Comparison of ENCODE assay signal across 10 cellular contexts in genomic region chr10:3069876-3070275, GRCh38. TPM values are rescaled to one million over a fixed set of nuclear protein-coding genes. Genes with fewer than 3 reads are reported as not detected.
DNase-seq lines count a peak whose midpoint lies in the region; ATAC-seq and TF ChIP-seq lines count a peak whose summit lies in the region.
"Had no signal": no experiment of that assay in that cellular context is flagged by ENCODE, and none has a peak within 500 bp of the region (broad histone marks: within the 10 kb centered on the region; RNA-seq: fewer than 3 reads in every experiment).

No MANE protein-coding gene starts in this region.

- ATAC-seq in CD8-positive, alpha-beta T cell: no peak
- ATAC-seq in activated naive CD8-positive, alpha-beta T cell treated with anti-CD3 and anti-CD28 coated beads, Interleukin-2, amount 50 U/mL, for 24 hours: no peak
- ATAC-seq in natural killer cell: no peak
- ATAC-seq in GM21526 (IDR thresholded peaks at IDR 0.05; ENCODE audit: low FRiP score, unreplicated experiment): no peak

- H4K91ac ChIP-seq in neuronal stem cell (ENCODE audit: low read depth, low read length, poor library complexity): no peak overlapping the region

- no peak overlapping the region for H3K27ac Mint-ChIP-seq in CD8-positive, alpha-beta T cell
- H3K27ac Mint-ChIP-seq in activated naive CD8-positive, alpha-beta T cell treated with anti-CD3 and anti-CD28 coated beads, Interleukin-2, amount 50 U/mL, for 24 hours: peak overlapping the region; percentile 82
- no peak overlapping the region for H3K27ac Mint-ChIP-seq in natural killer cell

- H2BK5ac ChIP-seq in neuronal stem cell (ENCODE audit: low read length): no peak overlapping the region

- POLR2A ChIA-PET in CD8-positive, alpha-beta T cell (lab: Charles Lee): no interaction called here

- H3K4me1 Mint-ChIP-seq in CD8-positive, alpha-beta T cell (ENCODE audit: low read depth): peaks cover 40% of the 10 kb centered on the region
- peaks cover 52% of the 10 kb centered on the region for H3K4me1 Mint-ChIP-seq in activated naive CD8-positive, alpha-beta T cell treated with anti-CD3 and anti-CD28 coated beads, Interleukin-2, amount 50 U/mL, for 24 hours
- peaks cover 44 to 48% of the 10 kb centered on the region in 2 donors for H3K4me1 Mint-ChIP-seq in natural killer cell

- H3K9me3 ChIP-seq in CD8-positive, alpha-beta T cell (ENCODE audit: low read length): no peaks in the 10 kb centered on the region
- H3K9me3 ChIP-seq in neuronal stem cell (replicated peaks in 1 of 2; ENCODE audit: control insufficient read depth in 2 of 2, insufficient read depth in 1 of 2, low read depth in 1 of 2, low read length in 2 of 2): no peaks in the 10 kb centered on the region

- no peak overlapping the region for H2BK120ac ChIP-seq in neuronal stem cell (ENCODE audit: low read depth, low read length)

- no peak for DNase-seq in CD8-positive, alpha-beta T cell
- DNase-seq in HL-60 (ENCODE audit: low read depth in 1 of 2, low spot score in 1 of 2) (no peak), natural killer cell (no peak), NCI-H524 (lab: John Stamatoyannopoulos, UW) (no peak), NCI-H2196 (lab: John Stamatoyannopoulos, UW; ENCODE audit: unreplicated experiment) (no peak), neuronal stem cell (ENCODE audit: low spot score) (no peak)
- no peak for DNase-seq in activated naive CD8-positive, alpha-beta T cell treated with anti-CD3 and anti-CD28 coated beads, Interleukin-2, amount 50 U/mL, for 24 hours
- DNase-seq: NK-92 treated with Interleukin-12 subunit alpha and Interleukin-12 subunit beta, amount 100 ng/mL, for 24 hours; occipital lobe had no signal

- H3K4ac ChIP-seq in neuronal stem cell (ENCODE audit: low read length): no peak overlapping the region

- no peak overlapping the region for H2BK12ac ChIP-seq in neuronal stem cell (ENCODE audit: low read length)

- no peaks in the 10 kb centered on the region for H3K79me1 ChIP-seq in neuronal stem cell (ENCODE audit: low read depth, low read length)

- no peak overlapping the region for H3K4me3 ChIP-seq in CD8-positive, alpha-beta T cell (ENCODE audit: low read depth, low read length)
- H3K4me3 ChIP-seq in HL-60 (replicated peaks; ENCODE audit: insufficient read depth, low read length): 0 out of 2 replicates have a peak overlapping the region, but pooled peaks have one; percentile 4
- H3K4me3 ChIP-seq in neuronal stem cell (ENCODE audit: low read length in 2 of 2): no peak overlapping the region

- no peak overlapping the region for H3K14ac ChIP-seq in neuronal stem cell (ENCODE audit: low read length)

- TF ChIP-seq CTCF in CD8-positive, alpha-beta T cell (IDR thresholded peaks at IDR 0.05): no peak
- TF ChIP-seq CTCF in HL-60 (IDR thresholded peaks at IDR 0.05; ENCODE audit: insufficient read depth, low read length): no peak
- no peak for TF ChIP-seq CTCF in natural killer cell (IDR thresholded peaks at IDR 0.05)

- no peak overlapping the region for H2AFZ ChIP-seq in neuronal stem cell (ENCODE audit: low read length)

- H3K9ac ChIP-seq in neuronal stem cell (ENCODE audit: low read depth, low read length, poor library complexity): no peak overlapping the region

- H3K4me1 ChIP-seq in CD8-positive, alpha-beta T cell (ENCODE audit: insufficient read depth, low read length): peaks cover 13% of the 10 kb centered on the region
- peaks cover 0 to 3% of the 10 kb centered on the region in 2 donors for H3K4me1 ChIP-seq in neuronal stem cell (ENCODE audit: control insufficient read depth in 2 of 2, insufficient read depth in 1 of 2, low read depth in 1 of 2, low read length in 2 of 2)

- no peak overlapping the region for H2AK5ac ChIP-seq in neuronal stem cell (ENCODE audit: low read depth, low read length)

- no peaks in the 10 kb centered on the region for H3K27me3 Mint-ChIP-seq in CD8-positive, alpha-beta T cell (ENCODE audit: low read depth)
- peaks cover 18% of the 10 kb centered on the region for H3K27me3 Mint-ChIP-seq in activated naive CD8-positive, alpha-beta T cell treated with anti-CD3 and anti-CD28 coated beads, Interleukin-2, amount 50 U/mL, for 24 hours
- H3K27me3 Mint-ChIP-seq in natural killer cell (ENCODE audit: low read depth in 2 of 2): no peaks in the 10 kb centered on the region

- no peak overlapping the region for H3K18ac ChIP-seq in neuronal stem cell (ENCODE audit: low read length)

- CTCF ChIA-PET in CD8-positive, alpha-beta T cell (lab: Charles Lee): interaction anchor here (0.6 to 1.0 kb wide), 2 partner anchors 92 to 112 kb away, joined by 3 read pairs; no protein-coding TSS in a partner anchor

- H3K23ac ChIP-seq in neuronal stem cell (ENCODE audit: low read depth, low read length, poor library complexity): no peak overlapping the region

- H2BK15ac ChIP-seq in neuronal stem cell (ENCODE audit: low read length): no peak overlapping the region

- peaks cover 21% of the 10 kb centered on the region for H3K36me3 Mint-ChIP-seq in CD8-positive, alpha-beta T cell
- H3K36me3 Mint-ChIP-seq in activated naive CD8-positive, alpha-beta T cell treated with anti-CD3 and anti-CD28 coated beads, Interleukin-2, amount 50 U/mL, for 24 hours (ENCODE audit: low read depth): peaks cover 59% of the 10 kb centered on the region
- H3K36me3 Mint-ChIP-seq in natural killer cell: no peaks in the 10 kb centered on the region

- no peaks in the 10 kb centered on the region for H3K9me3 Mint-ChIP-seq in CD8-positive, alpha-beta T cell
- no peaks in the 10 kb centered on the region for H3K9me3 Mint-ChIP-seq in activated naive CD8-positive, alpha-beta T cell treated with anti-CD3 and anti-CD28 coated beads, Interleukin-2, amount 50 U/mL, for 24 hours
- H3K9me3 Mint-ChIP-seq in natural killer cell: no peaks in the 10 kb centered on the region

- intact Hi-C loops in CD8-positive, alpha-beta T cell (cut with DNase I, micrococcal nuclease): loop anchor here in 1 of 2 experiments (2.0 kb wide), 1 partner anchor 103 kb away; the partner anchor contains the start of gene PITRM1
- intact Hi-C loops in natural killer cell (cut with micrococcal nuclease): loop anchor here (2.0 kb wide), 1 partner anchor 25 kb away; no protein-coding TSS in a partner anchor

- WGBS in neuronal stem cell (ENCODE audit: extremely low coverage in 2 of 2, insufficient read length in 2 of 2, insufficient replicate concordance in 1 of 2), 2 donors: no CpG with 5 or more reads among the region's 11 CpGs

- H3K36me3 ChIP-seq in CD8-positive, alpha-beta T cell (ENCODE audit: insufficient read depth, low read length): no peaks in the 10 kb centered on the region
- no peaks in the 10 kb centered on the region for H3K36me3 ChIP-seq in neuronal stem cell (replicated peaks in 1 of 2; ENCODE audit: control insufficient read depth in 2 of 2, insufficient read depth in 2 of 2, low read length in 2 of 2)

- H3K27me3 ChIP-seq in CD8-positive, alpha-beta T cell (ENCODE audit: insufficient read depth, low read length): no peaks in the 10 kb centered on the region
- H3K27me3 ChIP-seq in HL-60 (ENCODE audit: insufficient read depth, poor library complexity, severe bottlenecking) (no peaks in the 10 kb centered on the region), neuronal stem cell (ENCODE audit: control insufficient read depth in 3 of 3, insufficient read depth in 3 of 3, low read depth in 1 of 3, low read length in 3 of 3) (peaks cover 4 to 32% (median 17%) of the 10 kb centered on the region in 3 experiments)

- no peak overlapping the region for H3K4me2 ChIP-seq in neuronal stem cell (ENCODE audit: insufficient read depth, low read length, poor library complexity, severe bottlenecking)

- H3K27ac ChIP-seq in CD8-positive, alpha-beta T cell (ENCODE audit: low read depth, low read length): no peak overlapping the region
- H3K27ac ChIP-seq in HL-60 (replicated peaks): no peak overlapping the region
- no peak overlapping the region for H3K27ac ChIP-seq in neuronal stem cell (replicated peaks; ENCODE audit: low read length)

- no peak overlapping the region for H4K8ac ChIP-seq in neuronal stem cell (ENCODE audit: low read depth, low read length)

- H3K4me3 Mint-ChIP-seq in CD8-positive, alpha-beta T cell: peak overlapping the region; percentile 81
- H3K4me3 Mint-ChIP-seq in activated naive CD8-positive, alpha-beta T cell treated with anti-CD3 and anti-CD28 coated beads, Interleukin-2, amount 50 U/mL, for 24 hours: peak overlapping the region; percentile 87
- H3K4me3 Mint-ChIP-seq in natural killer cell: peak overlapping the region; percentile 81

RNA-seq across cellular contexts. Expression of gene PFKP, which starts 2.5 kb away (rescaled TPM):
- 10 to 100 TPM; 35.9 to 36.5 TPM for total RNA-seq in CD8-positive, alpha-beta T cell
- 10 to 100 TPM; 43.9 to 62.4 (median 47.4) TPM for total RNA-seq in natural killer cell
- 21.1 TPM for polyA plus RNA-seq in neuronal stem cell (2013, experiment 1 of 2)
- 21.1 TPM for polyA plus RNA-seq in neuronal stem cell (2013, experiment 2 of 2)
